ENCODE assay signal across 9 cellular contexts in genomic region chr11:118892515-118892914, GRCh38. TPM values are rescaled to one million over a fixed set of nuclear protein-coding genes. Genes with fewer than 3 reads are reported as not detected.
DNase-seq lines count a peak whose midpoint lies in the region; ATAC-seq and TF ChIP-seq lines count a peak whose summit lies in the region.
"Had no signal": no experiment of that assay in that cellular context is flagged by ENCODE, and none has a peak within 500 bp of the region (broad histone marks: within the 10 kb centered on the region; RNA-seq: fewer than 3 reads in every experiment).

No MANE protein-coding gene starts in this region.

- peak; percentile 66 for DNase-seq in activated CD4-positive, alpha-beta T cell treated with anti-CD3 and anti-CD28 coated beads for 36 hours
- DNase-seq in activated CD4-positive, alpha-beta T cell treated with anti-CD3 and anti-CD28 coated beads, Interleukin-2, amount 50 U/mL, for 48 hours = no peak
- DNase-seq in NCI-H510A (lab: John Stamatoyannopoulos, UW) (peak; percentile 80), NCI-H2227 treated with DMSO at 0.1 percent for 48 hours (lab: John Stamatoyannopoulos, UW) (no peak), neural progenitor cell (ENCODE audit: low spot score) (no peak), endodermal cell (no peak)
- no peak for DNase-seq in activated T-helper 2 cell treated with anti-CD3 and anti-CD28 coated beads, Interferon-gamma antibody, Interleukin-2, Interleukin-4, amounts not matched to agents 10 μg/mL and 5 μg/mL and 100 μg/mL, durations not matched to agents 14 hours and 24 hours and 36 hours (ENCODE audit: low spot score)
- peak; percentile 32 to 85 (median 75) for DNase-seq in stimulated activated naive CD4-positive, alpha-beta T cell (lab: John Stamatoyannopoulos, UW)
- DNase-seq: NCI-H1092 had no signal

- H3F3A ChIP-seq in neural progenitor cell (ENCODE audit: low read depth) = no peaks in the 10 kb centered on the region

- no peaks in the 10 kb centered on the region for H3K36me3 ChIP-seq in neural progenitor cell
- no peaks in the 10 kb centered on the region for H3K36me3 ChIP-seq in endodermal cell (ENCODE audit: control insufficient read depth, insufficient read depth, low read length)

- POLR2A ChIA-PET in activated CD4-positive, alpha-beta T cell treated with anti-CD3 and anti-CD28 coated beads for 36 hours (lab: Charles Lee) = interaction anchor here (0.8 kb wide), 1 partner anchor 22 kb away, joined by 3 read pairs; no protein-coding TSS in a partner anchor

- H4K20me1 ChIP-seq in neural progenitor cell (ENCODE audit: low read depth) = peaks cover 5% of the 10 kb centered on the region

- no peak for TF ChIP-seq CTCF in neural progenitor cell (IDR thresholded peaks at IDR 0.05)
- TF ChIP-seq CTCF in endodermal cell (conservative IDR thresholded peaks at IDR 0.05) = no peak

- H3K27me3 ChIP-seq in neural progenitor cell (no peaks in the 10 kb centered on the region), endodermal cell (ENCODE audit: control insufficient read depth, insufficient read depth, low read length, poor library complexity, severe bottlenecking) (no peaks in the 10 kb centered on the region)

- H3K4me3 Mint-ChIP-seq in activated CD4-positive, alpha-beta T cell treated with anti-CD3 and anti-CD28 coated beads for 36 hours = peak overlapping the region; percentile 52
- no peak overlapping the region for H3K4me3 Mint-ChIP-seq in activated T-helper 2 cell treated with anti-CD3 and anti-CD28 coated beads, Interferon-gamma antibody, Interleukin-2, Interleukin-4, amounts not matched to agents 10 μg/mL and 5 μg/mL and 100 μg/mL, durations not matched to agents 14 hours and 24 hours and 36 hours (ENCODE audit: low read depth)
- no peak overlapping the region for H3K4me3 Mint-ChIP-seq in neural progenitor cell
- no peak overlapping the region for H3K4me3 Mint-ChIP-seq in endodermal cell

- H3K27ac Mint-ChIP-seq in activated CD4-positive, alpha-beta T cell treated with anti-CD3 and anti-CD28 coated beads for 36 hours = peak overlapping the region; percentile 86
- H3K27ac Mint-ChIP-seq in activated T-helper 2 cell treated with anti-CD3 and anti-CD28 coated beads, Interferon-gamma antibody, Interleukin-2, Interleukin-4, amounts not matched to agents 10 μg/mL and 5 μg/mL and 100 μg/mL, durations not matched to agents 14 hours and 24 hours and 36 hours = peak overlapping the region; percentile 48
- H3K27ac Mint-ChIP-seq in neural progenitor cell (no peak overlapping the region), endodermal cell (no peak overlapping the region)

- H3K4me2 ChIP-seq in neural progenitor cell = no peak overlapping the region

- no peaks in the 10 kb centered on the region for H3K27me3 Mint-ChIP-seq in activated CD4-positive, alpha-beta T cell treated with anti-CD3 and anti-CD28 coated beads for 36 hours
- no peaks in the 10 kb centered on the region for H3K27me3 Mint-ChIP-seq in activated T-helper 2 cell treated with anti-CD3 and anti-CD28 coated beads, Interferon-gamma antibody, Interleukin-2, Interleukin-4, amounts not matched to agents 10 μg/mL and 5 μg/mL and 100 μg/mL, durations not matched to agents 14 hours and 24 hours and 36 hours (ENCODE audit: low read depth)
- H3K27me3 Mint-ChIP-seq in neural progenitor cell (ENCODE audit: insufficient read depth, low read depth) (peaks cover 15% of the 10 kb centered on the region), endodermal cell (ENCODE audit: insufficient read depth) (peaks cover 10% of the 10 kb centered on the region)

- H3K9me3 Mint-ChIP-seq in activated CD4-positive, alpha-beta T cell treated with anti-CD3 and anti-CD28 coated beads for 36 hours (ENCODE audit: low read depth) = no peaks in the 10 kb centered on the region
- H3K9me3 Mint-ChIP-seq in activated T-helper 2 cell treated with anti-CD3 and anti-CD28 coated beads, Interferon-gamma antibody, Interleukin-2, Interleukin-4, amounts not matched to agents 10 μg/mL and 5 μg/mL and 100 μg/mL, durations not matched to agents 14 hours and 24 hours and 36 hours = no peaks in the 10 kb centered on the region
- H3K9me3 Mint-ChIP-seq in neural progenitor cell = no peaks in the 10 kb centered on the region
- no peaks in the 10 kb centered on the region for H3K9me3 Mint-ChIP-seq in endodermal cell

- H3K4me1 ChIP-seq in neural progenitor cell = peaks cover 15% of the 10 kb centered on the region
- H3K4me1 ChIP-seq in endodermal cell (ENCODE audit: control insufficient read depth, insufficient read depth, low read length) = peaks cover 11% of the 10 kb centered on the region

- H3K79me2 ChIP-seq in neural progenitor cell (ENCODE audit: low read depth) = no peaks in the 10 kb centered on the region

- H2AFZ ChIP-seq in neural progenitor cell (replicated peaks) = no peak overlapping the region

- WGBS in endodermal cell (ENCODE audit: insufficient coverage in 1 of 2, insufficient read length in 1 of 2), 2 experiments = 57 to 70% methylated on average over 3 to 4 of the region's 4 CpGs

- H3K9me3 ChIP-seq in neural progenitor cell (ENCODE audit: low read depth) (no peaks in the 10 kb centered on the region), endodermal cell (ENCODE audit: control insufficient read depth, low read length) (no peaks in the 10 kb centered on the region)

- intact Hi-C loops in activated CD4-positive, alpha-beta T cell treated with anti-CD3 and anti-CD28 coated beads for 36 hours (cut with DNase I, micrococcal nuclease) = loop anchor here in 1 of 2 experiments (2.0 kb wide), 1 partner anchor 14 kb away; no protein-coding TSS in a partner anchor
- intact Hi-C loops in activated T-helper 2 cell treated with anti-CD3 and anti-CD28 coated beads, Interferon-gamma antibody, Interleukin-2, Interleukin-4, amounts not matched to agents 10 μg/mL and 5 μg/mL and 100 μg/mL, durations not matched to agents 14 hours and 24 hours and 36 hours (cut with micrococcal nuclease) = no loop called here

- H3K4me3 ChIP-seq in neural progenitor cell (no peak overlapping the region), endodermal cell (ENCODE audit: low read length) (no peak overlapping the region)

- H3K27ac ChIP-seq in neural progenitor cell = no peak overlapping the region
- no peak overlapping the region for H3K27ac ChIP-seq in endodermal cell (ENCODE audit: low read depth, low read length)

- peak; percentile 28 for ATAC-seq in activated CD4-positive, alpha-beta T cell treated with anti-CD3 and anti-CD28 coated beads for 36 hours

- H3K36me3 Mint-ChIP-seq in activated CD4-positive, alpha-beta T cell treated with anti-CD3 and anti-CD28 coated beads for 36 hours (ENCODE audit: low read depth) = peaks cover 44% of the 10 kb centered on the region
- H3K36me3 Mint-ChIP-seq in activated T-helper 2 cell treated with anti-CD3 and anti-CD28 coated beads, Interferon-gamma antibody, Interleukin-2, Interleukin-4, amounts not matched to agents 10 μg/mL and 5 μg/mL and 100 μg/mL, durations not matched to agents 14 hours and 24 hours and 36 hours (ENCODE audit: low read depth) = peaks cover 28% of the 10 kb centered on the region
- H3K36me3 Mint-ChIP-seq in neural progenitor cell = no peaks in the 10 kb centered on the region
- H3K36me3 Mint-ChIP-seq in endodermal cell (ENCODE audit: low read depth) = peaks cover 2% of the 10 kb centered on the region

- CTCF ChIA-PET in activated CD4-positive, alpha-beta T cell treated with anti-CD3 and anti-CD28 coated beads for 36 hours (lab: Charles Lee) = interaction anchor here (0.6 to 1.5 kb wide), 2 partner anchors 9 to 107 kb away, joined by 3 to 4 read pairs; partner anchors contain the start of gene CXCR5

- H3K9ac ChIP-seq in neural progenitor cell = no peak overlapping the region
- no peak overlapping the region for H3K9ac ChIP-seq in endodermal cell (ENCODE audit: extremely low read depth, low read length, poor library complexity, severe bottlenecking)

- H3K4me1 Mint-ChIP-seq in activated CD4-positive, alpha-beta T cell treated with anti-CD3 and anti-CD28 coated beads for 36 hours = peaks cover 94% of the 10 kb centered on the region
- peaks cover 56% of the 10 kb centered on the region for H3K4me1 Mint-ChIP-seq in activated T-helper 2 cell treated with anti-CD3 and anti-CD28 coated beads, Interferon-gamma antibody, Interleukin-2, Interleukin-4, amounts not matched to agents 10 μg/mL and 5 μg/mL and 100 μg/mL, durations not matched to agents 14 hours and 24 hours and 36 hours (ENCODE audit: low read depth)
- H3K4me1 Mint-ChIP-seq in neural progenitor cell (peaks cover 28% of the 10 kb centered on the region), endodermal cell (peaks cover 29% of the 10 kb centered on the region)

RNA-seq across cellular contexts. Expression of gene CXCR5, which starts 8.8 kb away (rescaled TPM):
- 10 to 100 TPM; 18.9 to 21.3 TPM for total RNA-seq in activated CD4-positive, alpha-beta T cell treated with anti-CD3 and anti-CD28 coated beads for 36 hours
- total RNA-seq in activated T-helper 2 cell treated with anti-CD3 and anti-CD28 coated beads, Interferon-gamma antibody, Interleukin-2, Interleukin-4, amounts not matched to agents 10 μg/mL and 5 μg/mL and 100 μg/mL, durations not matched to agents 14 hours and 24 hours and 36 hours = 7.5 and 8.1 TPM in 2 replicates
- total RNA-seq in neural progenitor cell (ENCODE audit: low replicate concordance) (not detected in 2 replicates), endodermal cell (under 1 TPM in 1 of 2 donors, not detected in 1; 0.07 TPM)
- not detected for polyA plus RNA-seq in endodermal cell (2013, experiment 1 of 2)
- not detected for polyA plus RNA-seq in endodermal cell (2013, experiment 2 of 2)

RNA-seq across cellular contexts. Expression of gene BCL9L, which starts 33.2 kb away (rescaled TPM):
- total RNA-seq in activated CD4-positive, alpha-beta T cell treated with anti-CD3 and anti-CD28 coated beads for 36 hours = 10 to 100 TPM; 34.5 to 58.5 TPM
- 21.9 and 23.7 TPM in 2 replicates for total RNA-seq in activated T-helper 2 cell treated with anti-CD3 and anti-CD28 coated beads, Interferon-gamma antibody, Interleukin-2, Interleukin-4, amounts not matched to agents 10 μg/mL and 5 μg/mL and 100 μg/mL, durations not matched to agents 14 hours and 24 hours and 36 hours
- total RNA-seq in neural progenitor cell (ENCODE audit: low replicate concordance) = 3.0 and 7.2 TPM in 2 replicates
- 10 to 100 TPM; 73.9 to 77.3 TPM for total RNA-seq in endodermal cell
- 24.3 TPM for polyA plus RNA-seq in endodermal cell (2013, experiment 1 of 2)
- polyA plus RNA-seq in endodermal cell (2013, experiment 2 of 2) = 23.6 TPM

Comparison
In these comparisons a context has a peak if more than half of its experiments do, and no peak if none do; other contexts are left out.
1. DNase-seq: peak in activated CD4-positive, alpha-beta T cell treated with anti-CD3 and anti-CD28 coated beads for 36 hours (single experiment), NCI-H510A (single experiment) and stimulated activated naive CD4-positive, alpha-beta T cell (6 of 6); none in activated CD4-positive, alpha-beta T cell treated with anti-CD3 and anti-CD28 coated beads, Interleukin-2, amount 50 U/mL, for 48 hours (0 of 2), activated T-helper 2 cell treated with anti-CD3 and anti-CD28 coated beads, Interferon-gamma antibody, Interleukin-2, Interleukin-4, amounts not matched to agents 10 μg/mL and 5 μg/mL and 100 μg/mL, durations not matched to agents 14 hours and 24 hours and 36 hours (single experiment), NCI-H2227 treated with DMSO at 0.1 percent for 48 hours (single experiment), neural progenitor cell (single experiment) and endodermal cell (single experiment).
2. H3K27ac Mint-ChIP-seq: peak in activated CD4-positive, alpha-beta T cell treated with anti-CD3 and anti-CD28 coated beads for 36 hours (single experiment) and activated T-helper 2 cell treated with anti-CD3 and anti-CD28 coated beads, Interferon-gamma antibody, Interleukin-2, Interleukin-4, amounts not matched to agents 10 μg/mL and 5 μg/mL and 100 μg/mL, durations not matched to agents 14 hours and 24 hours and 36 hours (single experiment); none in neural progenitor cell (single experiment) and endodermal cell (single experiment).